ENCODE assay signal across 1 cellular context in the genomic region with DNA sequence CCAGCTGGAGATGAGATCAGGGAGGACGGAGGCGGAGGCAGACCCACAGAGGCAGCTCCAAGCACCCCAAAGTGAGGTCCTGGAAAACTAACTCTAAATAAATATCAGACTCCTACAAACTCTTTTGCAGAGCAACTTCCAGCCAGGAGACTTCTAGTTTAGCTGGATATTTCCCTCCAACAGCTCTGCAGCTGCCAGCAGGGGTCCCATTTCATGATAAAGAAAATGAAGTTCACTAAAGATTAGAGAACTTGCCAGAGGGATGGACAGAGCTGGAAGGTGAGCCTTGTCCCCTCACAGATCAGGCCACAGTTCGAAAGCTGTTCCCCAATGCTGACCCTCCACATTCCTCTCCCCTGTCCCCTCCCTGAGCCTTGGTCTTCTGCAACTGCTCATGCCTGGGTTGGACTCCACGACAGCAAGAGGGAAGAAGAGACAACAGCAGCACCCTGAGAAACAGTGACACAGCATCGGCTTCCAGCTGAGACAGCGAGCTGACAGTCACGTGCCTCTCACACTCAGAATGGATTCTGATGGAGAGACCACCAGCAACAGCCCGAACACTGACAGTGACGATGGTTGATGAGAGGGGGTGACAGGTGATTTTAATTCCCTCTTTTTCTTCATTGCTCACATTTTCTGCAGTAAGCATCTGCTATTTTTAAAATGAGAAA.
TF ChIP-seq lines count a peak whose summit lies in the region.

No MANE protein-coding gene starts in this region.

TF ChIP-seq in HepG2, 621 proteins besides CTCF, POLR2A, EP300 and RAD21:
- no peak for TF ChIP-seq NCOA5 (CRISPR knock-in tag; IDR thresholded peaks at IDR 0.05)
- no peak for TF ChIP-seq ZNF484 (CRISPR knock-in tag; IDR thresholded peaks at IDR 0.05; ENCODE audit: borderline replicate concordance, low read depth)
- TF ChIP-seq, protein P1, sequence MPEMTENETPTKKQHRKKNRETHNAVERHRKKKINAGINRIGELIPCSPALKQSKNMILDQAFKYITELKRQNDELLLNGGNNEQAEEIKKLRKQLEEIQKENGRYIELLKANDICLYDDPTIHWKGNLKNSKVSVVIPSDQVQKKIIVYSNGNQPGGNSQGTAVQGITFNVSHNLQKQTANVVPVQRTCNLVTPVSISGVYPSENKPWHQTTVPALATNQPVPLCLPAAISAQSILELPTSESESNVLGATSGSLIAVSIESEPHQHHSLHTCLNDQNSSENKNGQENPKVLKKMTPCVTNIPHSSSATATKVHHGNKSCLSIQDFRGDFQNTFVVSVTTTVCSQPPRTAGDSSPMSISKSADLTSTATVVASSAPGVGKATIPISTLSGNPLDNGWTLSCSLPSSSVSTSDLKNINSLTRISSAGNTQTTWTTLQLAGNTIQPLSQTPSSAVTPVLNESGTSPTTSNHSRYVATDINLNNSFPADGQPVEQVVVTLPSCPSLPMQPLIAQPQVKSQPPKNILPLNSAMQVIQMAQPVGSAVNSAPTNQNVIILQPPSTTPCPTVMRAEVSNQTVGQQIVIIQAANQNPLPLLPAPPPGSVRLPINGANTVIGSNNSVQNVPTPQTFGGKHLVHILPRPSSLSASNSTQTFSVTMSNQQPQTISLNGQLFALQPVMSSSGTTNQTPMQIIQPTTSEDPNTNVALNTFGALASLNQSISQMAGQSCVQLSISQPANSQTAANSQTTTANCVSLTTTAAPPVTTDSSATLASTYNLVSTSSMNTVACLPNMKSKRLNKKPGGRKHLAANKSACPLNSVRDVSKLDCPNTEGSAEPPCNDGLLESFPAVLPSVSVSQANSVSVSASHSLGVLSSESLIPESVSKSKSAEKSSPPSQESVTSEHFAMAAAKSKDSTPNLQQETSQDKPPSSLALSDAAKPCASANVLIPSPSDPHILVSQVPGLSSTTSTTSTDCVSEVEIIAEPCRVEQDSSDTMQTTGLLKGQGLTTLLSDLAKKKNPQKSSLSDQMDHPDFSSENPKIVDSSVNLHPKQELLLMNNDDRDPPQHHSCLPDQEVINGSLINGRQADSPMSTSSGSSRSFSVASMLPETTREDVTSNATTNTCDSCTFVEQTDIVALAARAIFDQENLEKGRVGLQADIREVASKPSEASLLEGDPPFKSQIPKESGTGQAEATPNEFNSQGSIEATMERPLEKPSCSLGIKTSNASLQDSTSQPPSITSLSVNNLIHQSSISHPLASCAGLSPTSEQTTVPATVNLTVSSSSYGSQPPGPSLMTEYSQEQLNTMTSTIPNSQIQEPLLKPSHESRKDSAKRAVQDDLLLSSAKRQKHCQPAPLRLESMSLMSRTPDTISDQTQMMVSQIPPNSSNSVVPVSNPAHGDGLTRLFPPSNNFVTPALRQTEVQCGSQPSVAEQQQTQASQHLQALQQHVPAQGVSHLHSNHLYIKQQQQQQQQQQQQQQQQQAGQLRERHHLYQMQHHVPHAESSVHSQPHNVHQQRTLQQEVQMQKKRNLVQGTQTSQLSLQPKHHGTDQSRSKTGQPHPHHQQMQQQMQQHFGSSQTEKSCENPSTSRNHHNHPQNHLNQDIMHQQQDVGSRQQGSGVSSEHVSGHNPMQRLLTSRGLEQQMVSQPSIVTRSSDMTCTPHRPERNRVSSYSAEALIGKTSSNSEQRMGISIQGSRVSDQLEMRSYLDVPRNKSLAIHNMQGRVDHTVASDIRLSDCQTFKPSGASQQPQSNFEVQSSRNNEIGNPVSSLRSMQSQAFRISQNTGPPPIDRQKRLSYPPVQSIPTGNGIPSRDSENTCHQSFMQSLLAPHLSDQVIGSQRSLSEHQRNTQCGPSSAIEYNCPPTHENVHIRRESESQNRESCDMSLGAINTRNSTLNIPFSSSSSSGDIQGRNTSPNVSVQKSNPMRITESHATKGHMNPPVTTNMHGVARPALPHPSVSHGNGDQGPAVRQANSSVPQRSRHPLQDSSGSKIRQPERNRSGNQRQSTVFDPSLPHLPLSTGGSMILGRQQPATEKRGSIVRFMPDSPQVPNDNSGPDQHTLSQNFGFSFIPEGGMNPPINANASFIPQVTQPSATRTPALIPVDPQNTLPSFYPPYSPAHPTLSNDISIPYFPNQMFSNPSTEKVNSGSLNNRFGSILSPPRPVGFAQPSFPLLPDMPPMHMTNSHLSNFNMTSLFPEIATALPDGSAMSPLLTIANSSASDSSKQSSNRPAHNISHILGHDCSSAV (CRISPR knock-in tag; IDR thresholded peaks at IDR 0.05; ENCODE audit: borderline replicate concordance) = no peak
- TF ChIP-seq, protein P2, sequence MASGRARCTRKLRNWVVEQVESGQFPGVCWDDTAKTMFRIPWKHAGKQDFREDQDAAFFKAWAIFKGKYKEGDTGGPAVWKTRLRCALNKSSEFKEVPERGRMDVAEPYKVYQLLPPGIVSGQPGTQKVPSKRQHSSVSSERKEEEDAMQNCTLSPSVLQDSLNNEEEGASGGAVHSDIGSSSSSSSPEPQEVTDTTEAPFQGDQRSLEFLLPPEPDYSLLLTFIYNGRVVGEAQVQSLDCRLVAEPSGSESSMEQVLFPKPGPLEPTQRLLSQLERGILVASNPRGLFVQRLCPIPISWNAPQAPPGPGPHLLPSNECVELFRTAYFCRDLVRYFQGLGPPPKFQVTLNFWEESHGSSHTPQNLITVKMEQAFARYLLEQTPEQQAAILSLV (CRISPR knock-in tag; IDR thresholded peaks at IDR 0.05; ENCODE audit: borderline replicate concordance) = no peak
- no peak for TF ChIP-seq HOXA9 (CRISPR knock-in tag; IDR thresholded peaks at IDR 0.05; ENCODE audit: borderline replicate concordance)
- no peak for TF ChIP-seq POLR2G (IDR thresholded peaks at IDR 0.05; ENCODE audit: low read depth, low read length)
- TF ChIP-seq SYNCRIP (IDR thresholded peaks at IDR 0.05; ENCODE audit: insufficient read depth, low read depth, low read length) = no peak
- no peak for TF ChIP-seq TGIF2 (CRISPR knock-in tag; IDR thresholded peaks at IDR 0.05)
- TF ChIP-seq, protein P3, sequence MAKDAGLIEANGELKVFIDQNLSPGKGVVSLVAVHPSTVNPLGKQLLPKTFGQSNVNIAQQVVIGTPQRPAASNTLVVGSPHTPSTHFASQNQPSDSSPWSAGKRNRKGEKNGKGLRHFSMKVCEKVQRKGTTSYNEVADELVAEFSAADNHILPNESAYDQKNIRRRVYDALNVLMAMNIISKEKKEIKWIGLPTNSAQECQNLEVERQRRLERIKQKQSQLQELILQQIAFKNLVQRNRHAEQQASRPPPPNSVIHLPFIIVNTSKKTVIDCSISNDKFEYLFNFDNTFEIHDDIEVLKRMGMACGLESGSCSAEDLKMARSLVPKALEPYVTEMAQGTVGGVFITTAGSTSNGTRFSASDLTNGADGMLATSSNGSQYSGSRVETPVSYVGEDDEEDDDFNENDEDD (CRISPR knock-in tag; IDR thresholded peaks at IDR 0.05; ENCODE audit: borderline replicate concordance) = no peak
- no peak for TF ChIP-seq BHLHE40 (IDR thresholded peaks at IDR 0.05; ENCODE audit: low read length)
- no peak for TF ChIP-seq FOXP1 (IDR thresholded peaks at IDR 0.05)
- no peak for TF ChIP-seq FOXP1 (CRISPR knock-in tag; IDR thresholded peaks at IDR 0.05)
